Comparison of ENCODE assay signal across 1 cellular context in the genomic region with DNA sequence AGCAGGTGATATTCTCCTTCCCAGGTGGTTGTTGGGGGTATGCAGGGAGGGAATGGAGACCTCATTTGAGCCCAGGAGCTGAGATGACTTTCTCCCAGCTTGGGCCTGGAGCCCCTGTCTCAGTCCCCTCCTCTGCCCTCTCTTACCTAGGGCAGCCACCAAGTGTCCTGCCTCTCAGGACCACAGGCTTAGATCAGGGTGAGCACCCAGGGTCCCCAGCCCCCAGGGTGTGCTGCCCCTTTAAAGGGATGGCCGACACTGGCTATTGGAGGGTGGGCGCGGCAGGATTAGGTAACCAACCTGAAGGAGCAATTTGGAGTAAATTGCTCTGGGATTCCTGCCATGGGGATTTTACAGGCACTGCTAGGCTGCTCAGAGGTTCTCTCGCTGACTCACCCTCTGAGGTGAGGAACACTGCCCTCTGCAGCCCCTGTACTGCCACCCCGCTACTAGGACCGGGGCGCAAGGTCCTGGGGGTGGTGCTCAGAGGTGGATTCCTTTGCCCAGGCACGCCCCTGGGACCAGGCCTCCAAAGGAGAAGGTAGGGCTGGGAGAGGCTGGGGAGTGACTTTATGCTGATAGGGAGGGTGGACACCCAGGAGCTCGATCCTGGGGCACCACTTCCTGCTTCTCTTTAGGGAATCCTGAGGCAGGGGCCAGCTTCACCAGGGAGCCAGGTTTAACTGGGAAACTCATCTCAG.
TF ChIP-seq lines count a peak whose summit lies in the region.

No MANE protein-coding gene starts in this region.

TF ChIP-seq in HepG2, 621 proteins besides CTCF, POLR2A, EP300 and RAD21 (continued from another document and continues in another):
- TF ChIP-seq, protein P1, sequence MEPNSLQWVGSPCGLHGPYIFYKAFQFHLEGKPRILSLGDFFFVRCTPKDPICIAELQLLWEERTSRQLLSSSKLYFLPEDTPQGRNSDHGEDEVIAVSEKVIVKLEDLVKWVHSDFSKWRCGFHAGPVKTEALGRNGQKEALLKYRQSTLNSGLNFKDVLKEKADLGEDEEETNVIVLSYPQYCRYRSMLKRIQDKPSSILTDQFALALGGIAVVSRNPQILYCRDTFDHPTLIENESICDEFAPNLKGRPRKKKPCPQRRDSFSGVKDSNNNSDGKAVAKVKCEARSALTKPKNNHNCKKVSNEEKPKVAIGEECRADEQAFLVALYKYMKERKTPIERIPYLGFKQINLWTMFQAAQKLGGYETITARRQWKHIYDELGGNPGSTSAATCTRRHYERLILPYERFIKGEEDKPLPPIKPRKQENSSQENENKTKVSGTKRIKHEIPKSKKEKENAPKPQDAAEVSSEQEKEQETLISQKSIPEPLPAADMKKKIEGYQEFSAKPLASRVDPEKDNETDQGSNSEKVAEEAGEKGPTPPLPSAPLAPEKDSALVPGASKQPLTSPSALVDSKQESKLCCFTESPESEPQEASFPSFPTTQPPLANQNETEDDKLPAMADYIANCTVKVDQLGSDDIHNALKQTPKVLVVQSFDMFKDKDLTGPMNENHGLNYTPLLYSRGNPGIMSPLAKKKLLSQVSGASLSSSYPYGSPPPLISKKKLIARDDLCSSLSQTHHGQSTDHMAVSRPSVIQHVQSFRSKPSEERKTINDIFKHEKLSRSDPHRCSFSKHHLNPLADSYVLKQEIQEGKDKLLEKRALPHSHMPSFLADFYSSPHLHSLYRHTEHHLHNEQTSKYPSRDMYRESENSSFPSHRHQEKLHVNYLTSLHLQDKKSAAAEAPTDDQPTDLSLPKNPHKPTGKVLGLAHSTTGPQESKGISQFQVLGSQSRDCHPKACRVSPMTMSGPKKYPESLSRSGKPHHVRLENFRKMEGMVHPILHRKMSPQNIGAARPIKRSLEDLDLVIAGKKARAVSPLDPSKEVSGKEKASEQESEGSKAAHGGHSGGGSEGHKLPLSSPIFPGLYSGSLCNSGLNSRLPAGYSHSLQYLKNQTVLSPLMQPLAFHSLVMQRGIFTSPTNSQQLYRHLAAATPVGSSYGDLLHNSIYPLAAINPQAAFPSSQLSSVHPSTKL (CRISPR knock-in tag; IDR thresholded peaks at IDR 0.05): 0 out of 2 replicates have a peak, but pooled peaks have one; percentile 26
- TF ChIP-seq MNT (IDR thresholded peaks at IDR 0.05): no peak
- no peak for TF ChIP-seq HHEX (CRISPR knock-in tag; IDR thresholded peaks at IDR 0.05)
- TF ChIP-seq SRF (IDR thresholded peaks at IDR 0.05; ENCODE audit: low read depth, low read length): no peak
- TF ChIP-seq, protein P2, sequence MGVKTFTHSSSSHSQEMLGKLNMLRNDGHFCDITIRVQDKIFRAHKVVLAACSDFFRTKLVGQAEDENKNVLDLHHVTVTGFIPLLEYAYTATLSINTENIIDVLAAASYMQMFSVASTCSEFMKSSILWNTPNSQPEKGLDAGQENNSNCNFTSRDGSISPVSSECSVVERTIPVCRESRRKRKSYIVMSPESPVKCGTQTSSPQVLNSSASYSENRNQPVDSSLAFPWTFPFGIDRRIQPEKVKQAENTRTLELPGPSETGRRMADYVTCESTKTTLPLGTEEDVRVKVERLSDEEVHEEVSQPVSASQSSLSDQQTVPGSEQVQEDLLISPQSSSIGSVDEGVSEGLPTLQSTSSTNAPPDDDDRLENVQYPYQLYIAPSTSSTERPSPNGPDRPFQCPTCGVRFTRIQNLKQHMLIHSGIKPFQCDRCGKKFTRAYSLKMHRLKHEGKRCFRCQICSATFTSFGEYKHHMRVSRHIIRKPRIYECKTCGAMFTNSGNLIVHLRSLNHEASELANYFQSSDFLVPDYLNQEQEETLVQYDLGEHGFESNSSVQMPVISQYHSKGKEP (CRISPR knock-in tag; IDR thresholded peaks at IDR 0.05): no peak
- no peak for TF ChIP-seq RBM39 (IDR thresholded peaks at IDR 0.05; ENCODE audit: low read depth, low read length, poor library complexity, severe bottlenecking)
- TF ChIP-seq HMG20B (CRISPR knock-in tag; conservative IDR thresholded peaks at IDR 0.05): 0 out of 2 replicates have a peak, but pooled peaks have one; percentile 26
- no peak for TF ChIP-seq TRIM24 (CRISPR knock-in tag; IDR thresholded peaks at IDR 0.05)
- no peak for TF ChIP-seq SKIL (CRISPR knock-in tag; IDR thresholded peaks at IDR 0.05; ENCODE audit: borderline replicate concordance)
- no peak for TF ChIP-seq CENPX (CRISPR knock-in tag; IDR thresholded peaks at IDR 0.05)
- TF ChIP-seq FOSL1 (CRISPR knock-in tag; IDR thresholded peaks at IDR 0.05; ENCODE audit: borderline replicate concordance): peak; percentile 50; the same call in 1 of the 2 replicates
- TF ChIP-seq TFDP2 (CRISPR knock-in tag; IDR thresholded peaks at IDR 0.05): 0 out of 2 replicates have a peak, but pooled peaks have one; percentile 16
- peak; percentile 78 for TF ChIP-seq JUND (CRISPR knock-in tag; IDR thresholded peaks at IDR 0.05)
- peak; percentile 80 for TF ChIP-seq HNF1B (CRISPR knock-in tag; IDR thresholded peaks at IDR 0.05)
- TF ChIP-seq RXRB (CRISPR knock-in tag; IDR thresholded peaks at IDR 0.05; ENCODE audit: borderline replicate concordance): no peak; the same call in 1 of the 2 replicates
- peak; percentile 98 for TF ChIP-seq ZFP91 (CRISPR knock-in tag; IDR thresholded peaks at IDR 0.05; ENCODE audit: borderline replicate concordance)
- no peak for TF ChIP-seq ZNF556 (CRISPR knock-in tag; IDR thresholded peaks at IDR 0.05; ENCODE audit: borderline replicate concordance)
- no peak for TF ChIP-seq SMAD9 (CRISPR knock-in tag; IDR thresholded peaks at IDR 0.05)
- peak; percentile 63; the same call in 1 of the 2 replicates for TF ChIP-seq KDM2A (CRISPR knock-in tag; IDR thresholded peaks at IDR 0.05; ENCODE audit: borderline replicate concordance, low read depth)
- TF ChIP-seq ZNF501 (CRISPR knock-in tag; IDR thresholded peaks at IDR 0.05): peak; percentile 51; the same call in 1 of the 2 replicates
- TF ChIP-seq GLI4 (CRISPR knock-in tag; IDR thresholded peaks at IDR 0.05; ENCODE audit: borderline replicate concordance): no peak
- TF ChIP-seq, protein P3, sequence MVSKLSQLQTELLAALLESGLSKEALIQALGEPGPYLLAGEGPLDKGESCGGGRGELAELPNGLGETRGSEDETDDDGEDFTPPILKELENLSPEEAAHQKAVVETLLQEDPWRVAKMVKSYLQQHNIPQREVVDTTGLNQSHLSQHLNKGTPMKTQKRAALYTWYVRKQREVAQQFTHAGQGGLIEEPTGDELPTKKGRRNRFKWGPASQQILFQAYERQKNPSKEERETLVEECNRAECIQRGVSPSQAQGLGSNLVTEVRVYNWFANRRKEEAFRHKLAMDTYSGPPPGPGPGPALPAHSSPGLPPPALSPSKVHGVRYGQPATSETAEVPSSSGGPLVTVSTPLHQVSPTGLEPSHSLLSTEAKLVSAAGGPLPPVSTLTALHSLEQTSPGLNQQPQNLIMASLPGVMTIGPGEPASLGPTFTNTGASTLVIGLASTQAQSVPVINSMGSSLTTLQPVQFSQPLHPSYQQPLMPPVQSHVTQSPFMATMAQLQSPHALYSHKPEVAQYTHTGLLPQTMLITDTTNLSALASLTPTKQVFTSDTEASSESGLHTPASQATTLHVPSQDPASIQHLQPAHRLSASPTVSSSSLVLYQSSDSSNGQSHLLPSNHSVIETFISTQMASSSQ (IDR thresholded peaks at IDR 0.05; ENCODE audit: low read depth): no peak
- TF ChIP-seq, protein P3 (CRISPR knock-in tag; IDR thresholded peaks at IDR 0.05; ENCODE audit: borderline replicate concordance): no peak
- no peak for TF ChIP-seq ZZZ3 (CRISPR knock-in tag; IDR thresholded peaks at IDR 0.05; ENCODE audit: borderline replicate concordance)
- no peak for TF ChIP-seq ZBTB37 (CRISPR knock-in tag; IDR thresholded peaks at IDR 0.05)
- TF ChIP-seq CEBPB (IDR thresholded peaks at IDR 0.05; ENCODE audit: borderline replicate concordance, low read depth, low read length): no peak
